Comparison of ENCODE assay signal across 32 cellular contexts in the genomic region with DNA sequence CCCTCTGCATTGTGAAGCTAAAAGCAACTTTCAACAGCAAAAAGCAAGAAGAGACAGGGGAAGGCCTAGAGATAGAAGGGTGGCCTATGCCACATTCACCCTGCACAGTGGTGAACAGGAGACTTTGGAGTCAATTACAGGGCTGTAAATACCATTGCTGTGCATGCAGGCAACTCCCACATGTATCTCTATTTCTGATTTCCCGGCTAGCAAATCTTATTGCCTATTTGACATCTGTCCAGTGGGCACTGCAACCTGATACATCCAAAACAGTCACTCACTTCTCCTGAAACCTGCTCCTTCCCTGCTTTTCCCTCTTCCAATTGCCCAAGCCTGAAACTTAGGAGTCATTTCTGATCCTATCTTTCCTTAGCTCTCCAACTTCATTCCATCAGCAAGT. TPM values are rescaled to one million over a fixed set of nuclear protein-coding genes. Genes with fewer than 3 reads are reported as not detected.
A peak's percentile ranks its signal among the peaks of the same experiment; 100 is the strongest.
DNase-seq lines count a peak whose midpoint lies in the region; ATAC-seq and TF ChIP-seq lines count a peak whose summit lies in the region.
"Had no signal": no experiment of that assay in that cellular context is flagged by ENCODE, and none has a peak within 500 bp of the region (broad histone marks: within the 10 kb centered on the region; RNA-seq: fewer than 3 reads in every experiment).

No MANE protein-coding gene starts in this region.

- peak overlapping the region; percentile 95 for H3K27ac Mint-ChIP-seq in stimulated activated naive B cell treated with anti-CD40 and anti-IgM and Interleukin-4, amounts not matched to agents 10 μg/mL and 1 μg/mL and 100 μg/mL, for 72 hours
- H3K27ac Mint-ChIP-seq: activated CD8-positive, alpha-beta T cell treated with anti-CD3 and anti-CD28 coated beads, Interleukin-2, amount 10 ng/mL, durations not matched to agents 7 days and 5 days; activated naive CD4-positive, alpha-beta T cell treated with anti-CD3 and anti-CD28 coated beads, Interleukin-2, amount 10 ng/mL, durations not matched to agents 7 days and 5 days; activated T-helper 17 cell treated with anti-CD3 and anti-CD28 coated beads, Interleukin-2, amount 50 U/mL, for 72 hours; CD4-positive, CD25-positive, alpha-beta regulatory T cell had no signal

- H3K4me3 ChIP-seq in SK-N-MC (no peak overlapping the region), mucosa of descending colon (no peak overlapping the region), heart right ventricle (no peak overlapping the region)
- H3K4me3 ChIP-seq: prostate gland, right lobe of liver had no signal

- H3K9me3 ChIP-seq in SK-N-MC (ENCODE audit: low read depth, low read length) (no peaks in the 10 kb centered on the region), mucosa of descending colon (no peaks in the 10 kb centered on the region), heart right ventricle (no peaks in the 10 kb centered on the region)
- H3K9me3 ChIP-seq: prostate gland, right lobe of liver had no signal

- peaks cover 63 to 100% of the 10 kb centered on the region in 2 donors for H3K4me1 Mint-ChIP-seq in stimulated activated naive B cell treated with anti-CD40 and anti-IgM and Interleukin-4, amounts not matched to agents 10 μg/mL and 1 μg/mL and 100 μg/mL, for 72 hours
- H3K4me1 Mint-ChIP-seq: activated naive CD4-positive, alpha-beta T cell treated with anti-CD3 and anti-CD28 coated beads, Interleukin-2, amount 10 ng/mL, durations not matched to agents 7 days and 5 days; activated T-helper 17 cell treated with anti-CD3 and anti-CD28 coated beads, Interleukin-2, amount 50 U/mL, for 72 hours had no signal

- H3K27ac ChIP-seq in SK-N-MC = peak overlapping the region; percentile 35; the same call in 1 of the 2 replicates
- no peak overlapping the region for H3K27ac ChIP-seq in heart right ventricle
- H3K27ac ChIP-seq: prostate gland, right lobe of liver had no signal

- no peak overlapping the region for H3K9ac ChIP-seq in SK-N-MC (ENCODE audit: insufficient read length)

- peaks cover 3 to 4% of the 10 kb centered on the region in 2 donors for H3K9me3 Mint-ChIP-seq in stimulated activated naive B cell treated with anti-CD40 and anti-IgM and Interleukin-4, amounts not matched to agents 10 μg/mL and 1 μg/mL and 100 μg/mL, for 72 hours
- H3K9me3 Mint-ChIP-seq: activated naive CD4-positive, alpha-beta T cell treated with anti-CD3 and anti-CD28 coated beads, Interleukin-2, amount 10 ng/mL, durations not matched to agents 7 days and 5 days; activated T-helper 17 cell treated with anti-CD3 and anti-CD28 coated beads, Interleukin-2, amount 50 U/mL, for 72 hours had no signal

- DNase-seq in NCI-H82 (lab: John Stamatoyannopoulos, UW) (peak; percentile 15), NCI-H82 treated with DMSO at 0.1 percent for 48 hours (lab: John Stamatoyannopoulos, UW; ENCODE audit: unreplicated experiment) (no peak), SK-N-MC (ENCODE audit: low read depth, low spot score) (no peak), mucosa of descending colon (peak in 1 of 3 donors; percentile 65), heart right ventricle (no peak)
- no peak for DNase-seq in stimulated activated naive B cell treated with anti-CD40 and anti-IgM and Interleukin-4, amounts not matched to agents 10 μg/mL and 1 μg/mL and 100 μg/mL, for 72 hours
- DNase-seq in activated CD4-positive, alpha-beta T cell treated with anti-CD3 and anti-CD28 coated beads for 1 hour = no peak
- DNase-seq: 8988T; activated CD4-positive, CD25-positive, alpha-beta regulatory T cell treated with anti-CD3 and anti-CD28 coated beads, Interleukin-2, amount 50 U/mL, for 72 hours; activated CD8-positive, alpha-beta T cell treated with anti-CD3 and anti-CD28 coated beads, Interleukin-2, amount 10 ng/mL, durations not matched to agents 7 days and 5 days; activated naive CD4-positive, alpha-beta T cell treated with anti-CD3 and anti-CD28 coated beads, Interleukin-2, amount 10 ng/mL, durations not matched to agents 7 days and 5 days; amygdala; GOT3; hippocampal formation; IMR-90; mammary epithelial cell; MV-4-11; NCI-H1436 treated with DMSO at 0.1 percent for 48 hours; NCI-H446; NCI-H774; PC-3; right lobe of liver; stimulated activated CD4-positive, alpha-beta T cell treated with anti-CD3 and anti-CD28 coated beads, Interleukin-15, amount 100 ng/mL, for 24 hours; stimulated activated CD4-positive, alpha-beta T cell treated with anti-CD3 and anti-CD28 coated beads, Interleukin-4, amount 100 ng/mL, for 4 hours; T-helper 17 cell had no signal

- no peaks in the 10 kb centered on the region for H3K27me3 Mint-ChIP-seq in stimulated activated naive B cell treated with anti-CD40 and anti-IgM and Interleukin-4, amounts not matched to agents 10 μg/mL and 1 μg/mL and 100 μg/mL, for 72 hours
- H3K27me3 Mint-ChIP-seq: activated T-helper 17 cell treated with anti-CD3 and anti-CD28 coated beads, Interleukin-2, amount 50 U/mL, for 72 hours had no signal

- peaks cover 0 to 7% (median 0%) of the 10 kb centered on the region in 7 donors for H3K27me3 ChIP-seq in heart right ventricle
- H3K27me3 ChIP-seq: right lobe of liver had no signal

- ATAC-seq in mucosa of descending colon (peak; percentile 84), heart right ventricle (no peak), HG03457 (IDR thresholded peaks at IDR 0.05; ENCODE audit: unreplicated experiment) (no peak)
- ATAC-seq in stimulated activated naive B cell treated with anti-CD40 and anti-IgM and Interleukin-4, amounts not matched to agents 10 μg/mL and 1 μg/mL and 100 μg/mL, for 72 hours (replicated peaks) = no peak
- ATAC-seq: activated CD8-positive, alpha-beta T cell treated with anti-CD3 and anti-CD28 coated beads, Interleukin-2, amount 10 ng/mL, durations not matched to agents 7 days and 5 days; activated T-helper 17 cell treated with anti-CD3 and anti-CD28 coated beads, Interleukin-2, amount 50 U/mL, for 72 hours; PC-3; right lobe of liver; SK-N-SH treated with all-trans-retinoic acid at 6 μM for 48 hours; T-helper 17 cell had no signal

- H3K36me3 Mint-ChIP-seq in stimulated activated naive B cell treated with anti-CD40 and anti-IgM and Interleukin-4, amounts not matched to agents 10 μg/mL and 1 μg/mL and 100 μg/mL, for 72 hours = peaks cover 67 to 83% of the 10 kb centered on the region in 2 donors
- H3K36me3 Mint-ChIP-seq: activated naive CD4-positive, alpha-beta T cell treated with anti-CD3 and anti-CD28 coated beads, Interleukin-2, amount 10 ng/mL, durations not matched to agents 7 days and 5 days; CD4-positive, CD25-positive, alpha-beta regulatory T cell had no signal

- H3K4me3 Mint-ChIP-seq in stimulated activated naive B cell treated with anti-CD40 and anti-IgM and Interleukin-4, amounts not matched to agents 10 μg/mL and 1 μg/mL and 100 μg/mL, for 72 hours = peak overlapping the region; percentile 78 to 85
- H3K4me3 Mint-ChIP-seq: activated CD8-positive, alpha-beta T cell treated with anti-CD3 and anti-CD28 coated beads, Interleukin-2, amount 10 ng/mL, durations not matched to agents 7 days and 5 days; activated naive CD4-positive, alpha-beta T cell treated with anti-CD3 and anti-CD28 coated beads, Interleukin-2, amount 10 ng/mL, durations not matched to agents 7 days and 5 days; activated T-helper 17 cell treated with anti-CD3 and anti-CD28 coated beads, Interleukin-2, amount 50 U/mL, for 72 hours; CD4-positive, CD25-positive, alpha-beta regulatory T cell; T-helper 17 cell had no signal

- WGBS in heart right ventricle, 2 donors = 53 to 74% methylated on average over 1 of the region's 1 CpG

- peaks cover 67% of the 10 kb centered on the region for H3K36me3 ChIP-seq in SK-N-MC (ENCODE audit: insufficient read depth, low read length)
- H3K36me3 ChIP-seq in mucosa of descending colon (ENCODE audit: low read depth) = no peaks in the 10 kb centered on the region
- no peaks in the 10 kb centered on the region for H3K36me3 ChIP-seq in heart right ventricle
- H3K36me3 ChIP-seq: prostate gland, right lobe of liver had no signal

- intact Hi-C loops in mucosa of descending colon (cut with DNase I, micrococcal nuclease) (no loop called here), heart right ventricle (cut with DNase I) (no loop called here)

- H3K4me1 ChIP-seq in mucosa of descending colon (ENCODE audit: low read depth) = peaks cover 41% of the 10 kb centered on the region
- H3K4me1 ChIP-seq in heart right ventricle = peaks cover 0 to 37% (median 0%) of the 10 kb centered on the region in 9 donors
- H3K4me1 ChIP-seq: prostate gland, right lobe of liver had no signal

- no peak for TF ChIP-seq CTCF in mucosa of descending colon (IDR thresholded peaks at IDR 0.05)
- no peak for TF ChIP-seq CTCF in heart right ventricle (IDR thresholded peaks at IDR 0.05)

RNA-seq across cellular contexts. Expression of a gene that starts 13.4 kb away (rescaled TPM):
- total RNA-seq in mucosa of descending colon (10 to 100 TPM; 13.5 to 35.2 (median 32.6) TPM), heart right ventricle (1 to 10 TPM in 3 of 10 donors, under 1 TPM in 7; 0.26 to 2.8 (median 0.66) TPM)
- polyA plus RNA-seq in heart right ventricle = under 1 TPM; 0.17 to 0.59 TPM
- total RNA-seq: CD4-positive, CD25-positive, alpha-beta regulatory T cell; Daoy; endothelial cell of umbilical vein; IMR-90; PC-3 had no signal
- polyA plus RNA-seq: endothelial cell of umbilical vein had no signal
